Comparison of ENCODE assay signal across 22 cellular contexts in the genomic region with DNA sequence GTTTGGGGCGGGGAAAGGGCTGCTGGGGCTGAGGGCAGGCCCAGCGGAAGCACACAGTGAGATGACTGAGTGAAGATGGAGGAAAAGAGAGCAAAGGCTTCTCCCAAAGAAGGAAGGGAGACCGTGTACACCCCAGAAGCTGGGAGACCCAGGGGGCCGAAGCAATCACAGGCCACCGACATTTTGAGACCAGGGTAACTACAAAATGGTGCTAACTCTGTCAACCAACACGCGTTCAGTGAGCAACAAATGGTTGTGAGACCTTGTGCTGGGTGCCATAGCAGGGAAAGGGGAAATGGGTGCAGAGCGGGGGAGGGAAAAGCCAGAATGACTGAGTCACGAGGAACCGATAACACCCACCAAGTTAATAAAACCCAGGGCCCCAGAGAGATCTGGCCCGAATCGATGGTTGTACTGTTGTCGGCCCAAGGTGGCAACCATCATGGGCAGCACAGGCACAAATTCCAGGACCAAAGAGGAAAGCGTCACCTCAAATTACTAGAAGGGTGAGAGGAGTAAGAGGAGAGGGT. TPM values are rescaled to one million over a fixed set of nuclear protein-coding genes. Genes with fewer than 3 reads are reported as not detected.
DNase-seq lines count a peak whose midpoint lies in the region; ATAC-seq and TF ChIP-seq lines count a peak whose summit lies in the region.
"Had no signal": no experiment of that assay in that cellular context is flagged by ENCODE, and none has a peak within 500 bp of the region (broad histone marks: within the 10 kb centered on the region; RNA-seq: fewer than 3 reads in every experiment).

No MANE protein-coding gene starts in this region.

- DNase-seq in left ventricle myocardium inferior = no peak
- no peak for DNase-seq in right cardiac atrium
- no peak for DNase-seq in endothelial cell (ENCODE audit: low spot score)
- no peak for DNase-seq in progenitor cell of endocrine pancreas (ENCODE audit: low spot score, unreplicated experiment)
- no peak for DNase-seq in foreskin fibroblast
- no peak for DNase-seq in uterus
- DNase-seq: 8988T; BE2C; CD4-positive, CD25-positive, alpha-beta regulatory T cell; MG63; NCI-H1092; NCI-H1436 treated with DMSO at 0.1 percent for 48 hours; NCI-H2081 treated with DMSO at 0.1 percent for 48 hours; NCI-H774; OCI-M1; SHP77 had no signal

- TF ChIP-seq CTCF in left ventricle myocardium inferior (IDR thresholded peaks at IDR 0.05; ENCODE audit: borderline replicate concordance) (no peak), endothelial cell (IDR thresholded peaks at IDR 0.05; ENCODE audit: unreplicated experiment) (no peak), progenitor cell of endocrine pancreas (IDR thresholded peaks at IDR 0.05; ENCODE audit: unreplicated experiment) (no peak), foreskin fibroblast (IDR thresholded peaks at IDR 0.05; ENCODE audit: low read depth, low read length) (no peak), uterus (IDR thresholded peaks at IDR 0.05) (no peak)

- H3K27me3 Mint-ChIP-seq in endothelial cell (ENCODE audit: unreplicated experiment) (peaks cover 12% of the 10 kb centered on the region), progenitor cell of endocrine pancreas (no peaks in the 10 kb centered on the region)
- H3K27me3 Mint-ChIP-seq: IgD-negative memory B cell had no signal

- H3K27ac Mint-ChIP-seq in endothelial cell (ENCODE audit: unreplicated experiment) = peak overlapping the region; percentile 86
- peak overlapping the region; percentile 47 for H3K27ac Mint-ChIP-seq in progenitor cell of endocrine pancreas
- H3K27ac Mint-ChIP-seq: GM23338 had no signal

- no peak for TF ChIP-seq POLR2A in uterus (IDR thresholded peaks at IDR 0.05)

- no peaks in the 10 kb centered on the region for H3K9me3 Mint-ChIP-seq in endothelial cell (ENCODE audit: unreplicated experiment)
- no peaks in the 10 kb centered on the region for H3K9me3 Mint-ChIP-seq in progenitor cell of endocrine pancreas (ENCODE audit: low read depth)
- H3K9me3 Mint-ChIP-seq: GM23338 had no signal

- H3K4me1 Mint-ChIP-seq in endothelial cell (ENCODE audit: unreplicated experiment) (peaks cover 26% of the 10 kb centered on the region), progenitor cell of endocrine pancreas (ENCODE audit: low read depth) (no peaks in the 10 kb centered on the region)

- no peak for ATAC-seq in right cardiac atrium
- no peak for ATAC-seq in GM21723 (IDR thresholded peaks at IDR 0.05; ENCODE audit: unreplicated experiment)
- ATAC-seq in GM18867 (IDR thresholded peaks at IDR 0.05; ENCODE audit: unreplicated experiment) = no peak
- ATAC-seq: GM12878, GM23338, HCT116 had no signal

- H3K36me3 ChIP-seq in left ventricle myocardium inferior (peaks cover 66% of the 10 kb centered on the region), uterus (no peaks in the 10 kb centered on the region)

- no peak overlapping the region for H3K4me3 ChIP-seq in left ventricle myocardium inferior
- no peak overlapping the region for H3K4me3 ChIP-seq in right cardiac atrium (ENCODE audit: low read length)
- no peak overlapping the region for H3K4me3 ChIP-seq in foreskin fibroblast (ENCODE audit: low read depth in 1 of 2, low read length in 2 of 2)
- no peak overlapping the region for H3K4me3 ChIP-seq in uterus
- H3K4me3 ChIP-seq: GM12878, GM23338, MG63 had no signal

- intact Hi-C loops in left ventricle myocardium inferior (cut with micrococcal nuclease) = no loop called here
- intact Hi-C loops in right cardiac atrium (cut with DNase I) = no loop called here
- intact Hi-C loops in uterus (cut with DNase I; ENCODE audit: low total_unique reads) = no loop called here

- WGBS in right cardiac atrium = 96% methylated on average over 14 of the region's 14 CpGs

- H3K27me3 ChIP-seq in left ventricle myocardium inferior (ENCODE audit: low read depth) = no peaks in the 10 kb centered on the region
- H3K27me3 ChIP-seq in right cardiac atrium (ENCODE audit: control insufficient read depth, insufficient read depth) = no peaks in the 10 kb centered on the region
- no peaks in the 10 kb centered on the region for H3K27me3 ChIP-seq in uterus
- H3K27me3 ChIP-seq: BE2C, MG63 had no signal

- H3K36me3 Mint-ChIP-seq in endothelial cell (ENCODE audit: low read depth, unreplicated experiment) = peaks cover 45% of the 10 kb centered on the region
- H3K36me3 Mint-ChIP-seq in progenitor cell of endocrine pancreas (ENCODE audit: insufficient read depth) = peaks cover 5% of the 10 kb centered on the region
- H3K36me3 Mint-ChIP-seq: CD4-positive, CD25-positive, alpha-beta regulatory T cell had no signal

- no peaks in the 10 kb centered on the region for H3K9me3 ChIP-seq in left ventricle myocardium inferior (replicated peaks)
- H3K9me3 ChIP-seq in right cardiac atrium (ENCODE audit: control insufficient read depth, low read length) = no peaks in the 10 kb centered on the region
- no peaks in the 10 kb centered on the region for H3K9me3 ChIP-seq in uterus
- H3K9me3 ChIP-seq: BE2C, MG63 had no signal

- peak overlapping the region; percentile 34 for H3K4me3 Mint-ChIP-seq in endothelial cell (ENCODE audit: unreplicated experiment)
- no peak overlapping the region for H3K4me3 Mint-ChIP-seq in progenitor cell of endocrine pancreas (ENCODE audit: low read depth)
- H3K4me3 Mint-ChIP-seq: CD4-positive, CD25-positive, alpha-beta regulatory T cell; GM23338; IgD-negative memory B cell had no signal

- peaks cover 40% of the 10 kb centered on the region for H3K4me1 ChIP-seq in left ventricle myocardium inferior
- peaks cover 6% of the 10 kb centered on the region for H3K4me1 ChIP-seq in right cardiac atrium (ENCODE audit: control insufficient read depth, insufficient read depth, low read length)
- H3K4me1 ChIP-seq in uterus = no peaks in the 10 kb centered on the region
- H3K4me1 ChIP-seq: BE2C had no signal

- H3K27ac ChIP-seq in left ventricle myocardium inferior (replicated peaks) (peak overlapping the region; percentile 1), right cardiac atrium (ENCODE audit: low read length) (no peak overlapping the region), uterus (no peak overlapping the region)

RNA-seq across cellular contexts. Expression of a gene that starts 50.3 kb away (rescaled TPM):
- total RNA-seq in left ventricle myocardium inferior (67.1 TPM), right cardiac atrium (10 to 100 TPM; 67.0 to 82.5 (median 69.8) TPM), endothelial cell (ENCODE audit: unreplicated experiment) (187 TPM), progenitor cell of endocrine pancreas (104 and 105 TPM in 2 replicates), uterus (100 to 1,000 TPM in 2 of 4 donors, 10 to 100 TPM in 2; 80.6 to 157 (median 118) TPM)
- 42.5 TPM for polyA plus RNA-seq in right cardiac atrium
